In the genomic region with DNA sequence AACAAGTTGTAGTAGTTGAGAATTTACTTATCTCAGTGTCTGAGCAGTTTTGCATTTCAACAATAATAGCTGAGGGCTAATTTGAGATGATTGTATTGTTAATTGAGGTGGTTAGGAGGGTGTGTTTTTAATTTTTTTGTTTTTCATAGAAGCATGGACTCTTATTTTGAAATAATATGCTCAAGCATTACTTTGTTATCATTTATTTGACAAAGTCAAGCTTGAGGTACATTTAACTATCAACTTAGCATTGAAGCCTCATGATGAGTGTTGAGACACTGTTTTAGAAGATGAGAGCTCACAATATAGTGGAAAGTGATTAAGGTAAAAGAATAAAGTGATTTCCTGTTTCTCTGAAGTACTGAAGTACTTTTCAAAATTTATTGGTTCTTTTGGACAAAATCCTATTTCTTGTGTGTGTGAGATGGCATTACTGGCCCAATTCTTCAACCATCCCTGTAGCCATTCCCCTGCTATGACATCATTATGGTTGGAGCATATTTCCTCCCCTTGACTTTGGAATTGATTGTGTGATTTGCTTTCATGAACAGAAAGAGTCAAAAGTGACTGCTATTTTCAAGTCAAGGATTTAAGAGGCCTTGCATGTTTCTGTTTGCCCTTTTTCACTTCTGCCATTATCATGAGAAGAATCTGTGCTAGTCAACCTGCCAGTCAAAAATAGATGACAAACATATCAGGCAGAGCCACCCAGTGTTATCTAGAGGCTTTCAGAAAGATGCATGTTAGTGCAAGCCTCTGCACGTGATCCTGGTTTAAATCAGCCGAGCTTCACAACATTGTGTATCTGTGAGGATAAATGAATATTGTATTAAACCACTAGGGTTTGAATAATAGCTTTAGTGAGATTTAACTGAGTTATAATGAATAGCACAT, we compare ENCODE assay signal across 2 cellular contexts.
TF ChIP-seq lines count a peak whose summit lies in the region.

No MANE protein-coding gene starts in this region.

TF ChIP-seq in SK-N-SH, 30 proteins besides CTCF, POLR2A, EP300 and RAD21:
- TF ChIP-seq REST (IDR thresholded peaks at IDR 0.05; ENCODE audit: low read depth, low read length) (no peak), GABPA (IDR thresholded peaks at IDR 0.05; ENCODE audit: low read depth) (no peak), ELF1 (IDR thresholded peaks at IDR 0.05) (no peak), CHD2 (IDR thresholded peaks at IDR 0.05; ENCODE audit: low read length, partially characterized antibody) (no peak), NRF1 (IDR thresholded peaks at IDR 0.05; ENCODE audit: low read depth, low read length) (no peak), JUND (IDR thresholded peaks at IDR 0.05) (no peak), POLR2AphosphoS5 (IDR thresholded peaks at IDR 0.05; ENCODE audit: low read depth, low read length) (no peak), TEAD4 (IDR thresholded peaks at IDR 0.05; ENCODE audit: borderline replicate concordance, insufficient read depth) (no peak), SMC3 (IDR thresholded peaks at IDR 0.05; ENCODE audit: low read depth, low read length) (no peak), GATA2 (CRISPR knock-in tag; IDR thresholded peaks at IDR 0.05) (no peak), FOXJ3 (CRISPR knock-in tag; IDR thresholded peaks at IDR 0.05) (no peak), YY1 (IDR thresholded peaks at IDR 0.05; ENCODE audit: low read depth) (no peak)

TF ChIP-seq in SK-N-SH treated with all-trans-retinoic acid at 6 μM for 48 hours, 23 proteins besides CTCF, POLR2A, EP300 and RAD21 (continued from another document):
- TF ChIP-seq, protein P1, sequence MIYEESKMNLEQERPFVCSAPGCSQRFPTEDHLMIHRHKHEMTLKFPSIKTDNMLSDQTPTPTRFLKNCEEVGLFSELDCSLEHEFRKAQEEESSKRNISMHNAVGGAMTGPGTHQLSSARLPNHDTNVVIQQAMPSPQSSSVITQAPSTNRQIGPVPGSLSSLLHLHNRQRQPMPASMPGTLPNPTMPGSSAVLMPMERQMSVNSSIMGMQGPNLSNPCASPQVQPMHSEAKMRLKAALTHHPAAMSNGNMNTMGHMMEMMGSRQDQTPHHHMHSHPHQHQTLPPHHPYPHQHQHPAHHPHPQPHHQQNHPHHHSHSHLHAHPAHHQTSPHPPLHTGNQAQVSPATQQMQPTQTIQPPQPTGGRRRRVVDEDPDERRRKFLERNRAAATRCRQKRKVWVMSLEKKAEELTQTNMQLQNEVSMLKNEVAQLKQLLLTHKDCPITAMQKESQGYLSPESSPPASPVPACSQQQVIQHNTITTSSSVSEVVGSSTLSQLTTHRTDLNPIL (CRISPR knock-in tag; IDR thresholded peaks at IDR 0.05; ENCODE audit: low read depth), result no peak
- TF ChIP-seq ZNF8 (CRISPR knock-in tag; IDR thresholded peaks at IDR 0.05) (no peak), ZNF565 (CRISPR knock-in tag; conservative IDR thresholded peaks at IDR 0.05; ENCODE audit: low read depth) (no peak), ZFP30 (CRISPR knock-in tag; IDR thresholded peaks at IDR 0.05) (no peak)
